22 cellular contexts compared by ENCODE assay signal in the genomic region with DNA sequence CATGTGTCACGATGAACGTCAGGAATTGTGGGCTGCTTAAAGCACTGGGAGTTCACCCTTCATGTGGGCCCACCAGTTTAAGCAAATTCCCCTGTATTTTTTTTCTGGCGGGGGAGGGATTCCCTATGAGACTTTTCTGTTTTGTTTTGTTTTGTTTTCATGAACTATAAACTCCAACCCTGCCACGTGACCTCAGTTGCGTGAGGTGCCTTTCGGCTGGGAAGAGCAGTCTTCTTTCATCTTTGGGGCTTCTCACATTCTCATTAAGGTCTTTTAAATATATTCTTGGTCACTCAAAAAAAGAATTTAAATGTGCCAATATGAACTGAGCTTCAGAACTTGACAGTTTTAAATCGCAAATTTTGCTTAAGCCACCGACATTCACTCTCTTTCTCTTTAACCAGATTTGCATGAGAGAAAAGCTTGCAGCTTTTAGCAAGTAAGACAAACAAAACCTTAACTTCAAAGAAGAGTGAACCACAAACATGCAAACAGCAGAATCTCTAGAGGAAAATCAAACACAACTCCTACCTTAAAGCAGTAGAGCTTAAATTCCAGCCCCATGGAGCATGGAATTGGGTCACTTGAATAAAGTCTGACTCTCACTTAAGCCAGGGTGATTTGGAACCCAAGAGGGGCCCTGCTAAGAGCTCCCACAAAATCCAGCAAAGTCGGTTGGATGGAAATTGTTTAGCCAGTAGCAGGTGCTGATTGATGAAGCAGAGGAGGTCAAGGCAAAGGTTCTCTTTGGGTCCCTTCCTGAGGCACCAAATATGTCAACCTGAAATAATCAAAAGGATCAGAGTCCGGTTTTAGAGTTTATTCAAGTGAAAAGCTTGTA.
"Had no signal": no experiment of that assay in that cellular context is flagged by ENCODE, and none has a peak within 500 bp of the region (broad histone marks: within the 10 kb centered on the region; RNA-seq: fewer than 3 reads in every experiment).

No MANE protein-coding gene starts in this region.

- H3K4me3 ChIP-seq: coronary artery, esophagus squamous epithelium, gastrocnemius medialis, lower lobe of right lung, pancreas, skin epidermis, tibial artery had no signal

- H3K4me1 ChIP-seq: gastrocnemius medialis, lower lobe of right lung, pancreas, tibial artery had no signal

- H3K27me3 ChIP-seq: esophagus squamous epithelium, gastrocnemius medialis, pancreas, right lobe of liver, tibial artery had no signal

- H3K27ac ChIP-seq: coronary artery, esophagus squamous epithelium, gastrocnemius medialis, lower lobe of right lung, pancreas, skin epidermis, tibial artery had no signal

- FAIRE-seq: islet of Langerhans, pancreas had no signal

- H3K36me3 ChIP-seq: esophagus squamous epithelium, gastrocnemius medialis, lower lobe of right lung, pancreas, right lobe of liver, tibial artery had no signal

- DNase-seq: activated B cell treated with CpG ODN at 0.5 μM for 24 hours; activated CD4-positive, alpha-beta T cell treated with anti-CD3 and anti-CD28 coated beads for 36 hours; activated CD4-positive, alpha-beta T cell treated with anti-CD3 and anti-CD28 coated beads, Interleukin-2, amount 50 U/mL, for 48 hours; activated effector memory CD4-positive, alpha-beta T cell treated with Interleukin-2 at 50 U/mL for 16 hours; activated naive CD4-positive, alpha-beta T cell treated with anti-CD3 and anti-CD28 coated beads, Interleukin-2, amount 10 ng/mL, durations not matched to agents 7 days and 5 days; activated T-cell treated with anti-CD3 and anti-CD28 coated beads, Interleukin-2, amount 50 U/mL, for 72 hours; cerebellar nuclear complex; esophagus squamous epithelium; gastrocnemius medialis; hippocampal formation; left cardiac atrium; lower lobe of right lung; naive thymus-derived CD8-positive, alpha-beta T cell; pancreas; right lobe of liver; stimulated activated CD4-positive, alpha-beta T cell treated with anti-CD3 and anti-CD28 coated beads, Interleukin-1b, Interleukin-23, amount 100 ng/mL, for 48 hours; T-helper 1 cell; T-helper 9 cell; tibial artery had no signal

- H3K9me3 ChIP-seq: esophagus squamous epithelium, gastrocnemius medialis, lower lobe of right lung, pancreas, right lobe of liver, tibial artery had no signal

- ATAC-seq: activated CD4-positive, alpha-beta T cell treated with anti-CD3 and anti-CD28 coated beads for 36 hours; activated T-cell treated with anti-CD3 and anti-CD28 coated beads, Interleukin-2, amount 50 U/mL, for 72 hours; gastrocnemius medialis; left cardiac atrium; lower lobe of right lung; naive thymus-derived CD8-positive, alpha-beta T cell; pancreas had no signal
